13 cellular contexts compared by ENCODE assay signal in genomic region chr2:160613466-160614153, GRCh38.
DNase-seq lines count a peak whose midpoint lies in the region; TF ChIP-seq lines count a peak whose summit lies in the region.
"Had no signal": no experiment of that assay in that cellular context is flagged by ENCODE, and none has a peak within 500 bp of the region (broad histone marks: within the 10 kb centered on the region; RNA-seq: fewer than 3 reads in every experiment).

No MANE protein-coding gene starts in this region.

- H3K9me3 ChIP-seq in spleen (peaks cover 0 to 15% (median 12%) of the 10 kb centered on the region in 8 donors), prostate gland (no peaks in the 10 kb centered on the region)

- H3K27me3 ChIP-seq in spleen (replicated peaks in 1 of 7) (no peaks in the 10 kb centered on the region), prostate gland (replicated peaks; ENCODE audit: insufficient read depth) (no peaks in the 10 kb centered on the region)

- H3K4me3 ChIP-seq in spleen: no peak overlapping the region
- H3K4me3 ChIP-seq in prostate gland: no peak overlapping the region

- WGBS in spleen, 5 donors: 73 to 88% (median 81%) methylated on average over 1 of the region's 1 CpG
- WGBS in prostate gland: 87% methylated on average over 1 of the region's 1 CpG

- TF ChIP-seq POLR2A in spleen (IDR thresholded peaks at IDR 0.05): no peak
- TF ChIP-seq POLR2A in prostate gland (IDR thresholded peaks at IDR 0.05): no peak

- H3K27ac ChIP-seq in spleen (no peak overlapping the region), prostate gland (no peak overlapping the region)

- DNase-seq in DMS53 (lab: John Stamatoyannopoulos, UW) (peak; percentile 71), Kasumi-1 (lab: John Stamatoyannopoulos, UW) (peak; percentile 27 to 49), astrocyte of the hippocampus (ENCODE audit: low read depth, low spot score) (peak; percentile 61), kidney tubule cell (ENCODE audit: low spot score) (peak; percentile 79), HuH-7.5 (ENCODE audit: low spot score) (no peak), spleen (no peak), prostate gland (ENCODE audit: low spot score) (no peak)
- no peak for DNase-seq in activated CD4-positive, CD25-positive, alpha-beta regulatory T cell (lab: John Stamatoyannopoulos, UW)
- DNase-seq: activated CD8-positive, alpha-beta memory T cell treated with anti-CD3 and anti-CD28 coated beads, Interleukin-2, amount 10 ng/mL, durations not matched to agents 7 days and 5 days; COR-L47; H9; NCI-H2081; OCI-M1 had no signal

- H3K4me1 ChIP-seq in spleen (no peaks in the 10 kb centered on the region), prostate gland (replicated peaks) (no peaks in the 10 kb centered on the region)

- H3K36me3 ChIP-seq in spleen (no peaks in the 10 kb centered on the region), prostate gland (no peaks in the 10 kb centered on the region)

- TF ChIP-seq CTCF in spleen (IDR thresholded peaks at IDR 0.05 in 8 of 11, conservative IDR thresholded peaks at IDR 0.05 in 3 of 11) (no peak), prostate gland (IDR thresholded peaks at IDR 0.05) (no peak)

- intact Hi-C loops in spleen (cut with DNase I; ENCODE audit: low total_unique reads) (no loop called here), prostate gland (cut with DNase I) (no loop called here)

Comparison
In these comparisons a context has a peak if more than half of its experiments do, and no peak if none do; other contexts are left out.
1. DNase-seq: peak in DMS53 (single experiment), Kasumi-1 (2 of 2), astrocyte of the hippocampus (single experiment) and kidney tubule cell (single experiment); none in HuH-7.5 (single experiment), spleen (single experiment), activated CD4-positive, CD25-positive, alpha-beta regulatory T cell (0 of 4) and prostate gland (single experiment).